In the genomic region with DNA sequence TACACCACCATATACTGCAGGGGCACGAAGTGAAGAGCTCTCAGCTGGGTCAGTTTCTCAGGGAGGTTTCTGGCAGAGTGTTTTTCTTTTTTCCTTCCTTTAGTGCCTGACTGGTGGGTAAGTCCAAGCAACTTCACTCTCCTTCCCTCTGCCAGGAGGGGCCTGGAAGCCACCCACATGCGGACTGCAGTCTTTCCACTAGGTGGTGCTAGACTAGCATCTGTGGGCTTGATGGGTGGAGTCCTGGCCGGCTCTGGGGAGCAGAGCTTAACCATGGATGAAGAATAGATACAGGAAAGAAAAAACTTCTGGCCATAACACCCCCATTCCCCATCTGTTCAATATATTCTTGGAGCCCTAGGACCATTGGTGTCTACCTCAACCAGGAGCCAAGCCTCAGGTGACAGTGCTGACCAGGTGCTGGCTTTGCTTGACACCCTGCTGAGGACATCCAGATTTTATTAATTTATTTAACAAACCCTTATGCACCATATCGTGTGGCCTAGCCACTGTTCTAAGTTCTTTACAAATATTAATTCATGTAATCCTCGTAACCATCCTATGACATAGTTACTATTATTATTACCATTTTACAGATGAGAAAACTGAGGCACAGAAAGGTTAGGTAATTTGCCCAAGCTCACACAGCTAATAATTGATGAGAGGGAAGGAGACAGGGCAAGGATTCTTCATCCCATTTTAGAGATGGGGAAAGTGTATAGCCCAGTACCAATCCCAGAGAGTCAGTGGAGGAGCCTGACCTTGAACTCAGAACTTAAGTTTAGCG, we compare ENCODE assay signal across 8 cellular contexts.
DNase-seq lines count a peak whose midpoint lies in the region; ATAC-seq and TF ChIP-seq lines count a peak whose summit lies in the region.

No MANE protein-coding gene starts in this region.

- intact Hi-C loops in CD4-positive, alpha-beta T cell (cut with DNase I, micrococcal nuclease), result no loop called here
- intact Hi-C loops in activated CD4-positive, alpha-beta T cell treated with anti-CD3 and anti-CD28 coated beads, Interleukin-2, amount 10 ng/mL, durations not matched to agents 24 days and 14 days (cut with micrococcal nuclease), result no loop called here

- no peak for ATAC-seq in CD4-positive, alpha-beta T cell (ENCODE audit: poor library complexity)
- ATAC-seq in GM23338 (peak; percentile 97), HG03378 (IDR thresholded peaks at IDR 0.05; ENCODE audit: unreplicated experiment) (no peak), HG03280 (IDR thresholded peaks at IDR 0.05; ENCODE audit: unreplicated experiment) (no peak)

- no peaks in the 10 kb centered on the region for H3K36me3 Mint-ChIP-seq in CD4-positive, alpha-beta T cell (ENCODE audit: low read depth)
- no peaks in the 10 kb centered on the region for H3K36me3 Mint-ChIP-seq in GM23338 (ENCODE audit: low read depth)
- no peaks in the 10 kb centered on the region for H3K36me3 Mint-ChIP-seq in activated CD4-positive, alpha-beta T cell treated with anti-CD3 and anti-CD28 coated beads, Interleukin-2, amount 10 ng/mL, durations not matched to agents 24 days and 14 days (ENCODE audit: low read depth)

- H3K9ac ChIP-seq in parathyroid adenoma, result no peak overlapping the region

- H3K27me3 ChIP-seq in CD4-positive, alpha-beta T cell (ENCODE audit: control insufficient read depth, insufficient read depth, low read length), result no peaks in the 10 kb centered on the region
- no peaks in the 10 kb centered on the region for H3K27me3 ChIP-seq in GM23338 (ENCODE audit: insufficient read depth)
- no peaks in the 10 kb centered on the region for H3K27me3 ChIP-seq in parathyroid adenoma (ENCODE audit: control insufficient read depth, insufficient read depth, low read length)

- no peaks in the 10 kb centered on the region for H3K9me3 ChIP-seq in CD4-positive, alpha-beta T cell (ENCODE audit: control insufficient read depth, low read length)
- H3K9me3 ChIP-seq in parathyroid adenoma (ENCODE audit: control insufficient read depth, low read length), result no peaks in the 10 kb centered on the region

- H3K4me1 ChIP-seq in GM23338 (ENCODE audit: insufficient read depth) (no peaks in the 10 kb centered on the region), parathyroid adenoma (no peaks in the 10 kb centered on the region)

- no peak overlapping the region for H3K27ac ChIP-seq in CD4-positive, alpha-beta T cell (ENCODE audit: low read depth, low read length)
- no peak overlapping the region for H3K27ac ChIP-seq in GM23338 (ENCODE audit: low read depth)
- no peak overlapping the region for H3K27ac ChIP-seq in parathyroid adenoma

- H3K4me3 ChIP-seq in GM23338 (no peak overlapping the region), parathyroid adenoma (ENCODE audit: low read depth, low read length) (no peak overlapping the region)

- H3K4me3 Mint-ChIP-seq in CD4-positive, alpha-beta T cell, result no peak overlapping the region
- H3K4me3 Mint-ChIP-seq in GM23338, result no peak overlapping the region
- no peak overlapping the region for H3K4me3 Mint-ChIP-seq in activated CD4-positive, alpha-beta T cell treated with anti-CD3 and anti-CD28 coated beads, Interleukin-2, amount 10 ng/mL, durations not matched to agents 24 days and 14 days

- H3K4me1 Mint-ChIP-seq in CD4-positive, alpha-beta T cell (ENCODE audit: low read depth), result peaks cover 15% of the 10 kb centered on the region
- H3K4me1 Mint-ChIP-seq in GM23338, result 0 out of 3 replicates have a peak, but pooled peaks cover 3% of the 10 kb centered on the region
- H3K4me1 Mint-ChIP-seq in activated CD4-positive, alpha-beta T cell treated with anti-CD3 and anti-CD28 coated beads, Interleukin-2, amount 10 ng/mL, durations not matched to agents 24 days and 14 days, result no peaks in the 10 kb centered on the region

- no peaks in the 10 kb centered on the region for H3K9me2 ChIP-seq in GM23338 (ENCODE audit: insufficient read depth)

- peak in 4 of 10 experiments; percentile 4 to 6 (median 4) for DNase-seq in CD4-positive, alpha-beta T cell
- DNase-seq in GM23338 (ENCODE audit: low spot score), result peak; percentile 91
- DNase-seq in NCI-H226, result peak; percentile 50
- DNase-seq in activated CD4-positive, alpha-beta T cell treated with anti-CD3 and anti-CD28 coated beads, Interleukin-2, amount 10 ng/mL, durations not matched to agents 24 days and 14 days, result peak; percentile 77
- DNase-seq in fibroblast of peridontal ligament (ENCODE audit: extremely low read depth), result peak; percentile 16

- H3K4me2 ChIP-seq in GM23338, result no peak overlapping the region
- H3K4me2 ChIP-seq in parathyroid adenoma (ENCODE audit: low read length), result no peak overlapping the region

- H3K27ac Mint-ChIP-seq in CD4-positive, alpha-beta T cell, result no peak overlapping the region
- no peak overlapping the region for H3K27ac Mint-ChIP-seq in GM23338
- H3K27ac Mint-ChIP-seq in activated CD4-positive, alpha-beta T cell treated with anti-CD3 and anti-CD28 coated beads, Interleukin-2, amount 10 ng/mL, durations not matched to agents 24 days and 14 days, result no peak overlapping the region

- no peaks in the 10 kb centered on the region for H4K20me1 ChIP-seq in GM23338 (replicated peaks; ENCODE audit: insufficient read depth)

- CTCF ChIA-PET in CD4-positive, alpha-beta T cell (lab: Charles Lee), result interaction anchor here (1.4 kb wide), 1 partner anchor 10 kb away, joined by 3 read pairs; no protein-coding TSS in a partner anchor

- H3K79me2 ChIP-seq in GM23338 (replicated peaks; ENCODE audit: insufficient read depth), result no peaks in the 10 kb centered on the region
- H3K79me2 ChIP-seq in parathyroid adenoma, result no peaks in the 10 kb centered on the region

- H3F3A ChIP-seq in GM23338 (replicated peaks; ENCODE audit: low read depth), result no peaks in the 10 kb centered on the region

- peak; percentile 24 for TF ChIP-seq CTCF in CD4-positive, alpha-beta T cell (IDR thresholded peaks at IDR 0.05)
- TF ChIP-seq CTCF in GM23338 (conservative IDR thresholded peaks at IDR 0.05; ENCODE audit: low read depth in 2 of 2) (peak; percentile 97), parathyroid adenoma (IDR thresholded peaks at IDR 0.05) (peak; percentile 41)

- H3K27me3 Mint-ChIP-seq in CD4-positive, alpha-beta T cell, result peaks cover 12% of the 10 kb centered on the region
- H3K27me3 Mint-ChIP-seq in GM23338 (ENCODE audit: insufficient read depth, low read depth, poor library complexity), result no peaks in the 10 kb centered on the region
- no peaks in the 10 kb centered on the region for H3K27me3 Mint-ChIP-seq in activated CD4-positive, alpha-beta T cell treated with anti-CD3 and anti-CD28 coated beads, Interleukin-2, amount 10 ng/mL, durations not matched to agents 24 days and 14 days

- H3K9me3 Mint-ChIP-seq in CD4-positive, alpha-beta T cell, result no peaks in the 10 kb centered on the region
- no peaks in the 10 kb centered on the region for H3K9me3 Mint-ChIP-seq in GM23338
- no peaks in the 10 kb centered on the region for H3K9me3 Mint-ChIP-seq in activated CD4-positive, alpha-beta T cell treated with anti-CD3 and anti-CD28 coated beads, Interleukin-2, amount 10 ng/mL, durations not matched to agents 24 days and 14 days

- no peak overlapping the region for H2AFZ ChIP-seq in GM23338
- H2AFZ ChIP-seq in parathyroid adenoma, result no peak overlapping the region

- POLR2A ChIA-PET in CD4-positive, alpha-beta T cell (lab: Charles Lee), result no interaction called here

- H3K36me3 ChIP-seq in GM23338 (ENCODE audit: insufficient read depth) (no peaks in the 10 kb centered on the region), parathyroid adenoma (ENCODE audit: control insufficient read depth, insufficient read depth, low read length) (no peaks in the 10 kb centered on the region)

TF ChIP-seq in GM23338, 12 proteins besides CTCF, POLR2A, EP300 and RAD21 (continues in another document):
- TF ChIP-seq EZH2 (IDR thresholded peaks at IDR 0.05; ENCODE audit: low read depth, unreplicated experiment), result no peak

Comparison
In these comparisons a context has a peak if more than half of its experiments do, and no peak if none do; other contexts are left out.
1. CTCF ChIP-seq: peak in every context shown above with its lines; median percentile 97 in GM23338; 41 in parathyroid adenoma; 24 in CD4-positive, alpha-beta T cell.